In genomic region chr7:107726356-107727130, GRCh38 we compare ENCODE assay signal across 15 cellular contexts. TPM values are rescaled to one million over a fixed set of nuclear protein-coding genes. Genes with fewer than 3 reads are reported as not detected.
DNase-seq lines count a peak whose midpoint lies in the region; ATAC-seq and TF ChIP-seq lines count a peak whose summit lies in the region.
"Had no signal": no experiment of that assay in that cellular context is flagged by ENCODE, and none has a peak within 500 bp of the region (broad histone marks: within the 10 kb centered on the region; RNA-seq: fewer than 3 reads in every experiment).

No MANE protein-coding gene starts in this region.

- TF ChIP-seq POLR2A in lower leg skin (IDR thresholded peaks at IDR 0.05): no peak

- peaks cover 6% of the 10 kb centered on the region; the same call in 1 of the 2 replicates for H3K4me1 ChIP-seq in GM23248 (ENCODE audit: insufficient read depth)
- no peaks in the 10 kb centered on the region for H3K4me1 ChIP-seq in foreskin keratinocyte
- H3K4me1 ChIP-seq: BLaER1 had no signal

- TF ChIP-seq CTCF in foreskin keratinocyte (conservative IDR thresholded peaks at IDR 0.05): no peak
- no peak for TF ChIP-seq CTCF in lower leg skin (IDR thresholded peaks at IDR 0.05)

- no peaks in the 10 kb centered on the region for H3K79me2 ChIP-seq in GM23248 (ENCODE audit: insufficient read depth)

- H3K9me3 ChIP-seq in GM23248 (ENCODE audit: low read depth): no peaks in the 10 kb centered on the region
- H3K9me3 ChIP-seq: BLaER1, Caco-2 had no signal

- ATAC-seq in foreskin keratinocyte (peak; percentile 52), HG02870 (IDR thresholded peaks at IDR 0.05; ENCODE audit: unreplicated experiment) (no peak)

- H3K9ac ChIP-seq in GM23248: no peak overlapping the region
- H3K9ac ChIP-seq: BLaER1 had no signal

- H3K27me3 ChIP-seq in GM23248 (replicated peaks; ENCODE audit: insufficient read depth): peaks cover 10% of the 10 kb centered on the region
- peaks cover 28% of the 10 kb centered on the region for H3K27me3 ChIP-seq in foreskin keratinocyte
- H3K27me3 ChIP-seq: BLaER1 had no signal

- intact Hi-C loops in lower leg skin (cut with DNase I; ENCODE audit: low total_unique reads): no loop called here

- DNase-seq in DMS 273 (lab: John Stamatoyannopoulos, UW; ENCODE audit: unreplicated experiment) (peak; percentile 8), DMS 273 treated with DMSO at 0.1 percent for 48 hours (lab: John Stamatoyannopoulos, UW) (no peak), GM23248 (peak; percentile 16), M059J (ENCODE audit: low read depth) (peak; percentile 9), foreskin keratinocyte (peak in 1 of 2 donors; percentile 22), SKM-1 (lab: John Stamatoyannopoulos, UW; ENCODE audit: unreplicated experiment) (no peak), lower leg skin (ENCODE audit: low spot score in 2 of 2) (no peak)
- DNase-seq: AML-193; Caco-2; CD8-positive, alpha-beta memory T cell; HCEC 1CT; IMR-90 had no signal

- WGBS in GM23248 (ENCODE audit: low coverage in 1 of 2, low lambda C conversion rate in 2 of 2, missing lambda C conversion rate in 2 of 2), 2 experiments: 53 to 57% methylated on average over 3 of the region's 3 CpGs
- 60 to 62% methylated on average over 3 of the region's 3 CpGs for WGBS in lower leg skin, 2 donors

- H4K20me1 ChIP-seq in GM23248 (ENCODE audit: insufficient read depth): no peaks in the 10 kb centered on the region
- H4K20me1 ChIP-seq: BLaER1 had no signal

- no peaks in the 10 kb centered on the region for H3K9me2 ChIP-seq in GM23248 (ENCODE audit: insufficient read depth)

- no peaks in the 10 kb centered on the region; the same call in 1 of the 2 replicates for H3F3A ChIP-seq in GM23248 (ENCODE audit: insufficient read depth)

- H3K4me3 ChIP-seq in GM23248 (no peak overlapping the region), lower leg skin (ENCODE audit: low read depth, poor library complexity, severe bottlenecking) (no peak overlapping the region)
- H3K4me3 ChIP-seq: BLaER1 had no signal

- H3K27ac ChIP-seq in GM23248 (no peak overlapping the region), foreskin keratinocyte (no peak overlapping the region)
- H3K27ac ChIP-seq: 22Rv1, BLaER1 had no signal

- no peak overlapping the region for H2AFZ ChIP-seq in GM23248

- no peaks in the 10 kb centered on the region for H3K36me3 ChIP-seq in GM23248 (ENCODE audit: low read depth)
- H3K36me3 ChIP-seq: BLaER1 had no signal

- no peak overlapping the region for H3K4me2 ChIP-seq in GM23248 (ENCODE audit: unreplicated experiment)
- H3K4me2 ChIP-seq: BLaER1 had no signal

- in situ Hi-C loops in GM23248 (cut with MboI): loop anchor here (25.0 kb wide), 2 partner anchors 264 to 411 kb away; partner anchors contain the start of genes GPR22 and LAMB4

RNA-seq across cellular contexts. Expression of gene CBLL1, which starts 17.4 kb away (rescaled TPM):
- total RNA-seq in GM23248 (2014; rRNA removed; shearing (Covaris generic)): 11.9 and 47.2 TPM in 2 replicates
- polyA plus RNA-seq in GM23248 (2016; fragmentation: Nextera tagmentation; extraction: Ambion mirVana) (35.5 and 38.2 TPM in 2 replicates), foreskin keratinocyte (6.7 and 7.9 TPM in 2 replicates)
- total RNA-seq in M059J (2014; rRNA removed; shearing (Covaris generic)): 43.4 and 43.8 TPM in 2 replicates
- total RNA-seq in foreskin keratinocyte (23.9 and 27.5 TPM in 2 replicates), lower leg skin (10 to 100 TPM; 32.2 to 66.4 (median 42.6) TPM)

Comparison
In these comparisons a context has a peak if more than half of its experiments do, and no peak if none do; other contexts are left out.
1. DNase-seq: peak in DMS 273 (single experiment), GM23248 (single experiment) and M059J (single experiment); none in DMS 273 treated with DMSO at 0.1 percent for 48 hours (single experiment), SKM-1 (single experiment) and lower leg skin (0 of 2).